1 cellular context compared by ENCODE assay signal in the genomic region with DNA sequence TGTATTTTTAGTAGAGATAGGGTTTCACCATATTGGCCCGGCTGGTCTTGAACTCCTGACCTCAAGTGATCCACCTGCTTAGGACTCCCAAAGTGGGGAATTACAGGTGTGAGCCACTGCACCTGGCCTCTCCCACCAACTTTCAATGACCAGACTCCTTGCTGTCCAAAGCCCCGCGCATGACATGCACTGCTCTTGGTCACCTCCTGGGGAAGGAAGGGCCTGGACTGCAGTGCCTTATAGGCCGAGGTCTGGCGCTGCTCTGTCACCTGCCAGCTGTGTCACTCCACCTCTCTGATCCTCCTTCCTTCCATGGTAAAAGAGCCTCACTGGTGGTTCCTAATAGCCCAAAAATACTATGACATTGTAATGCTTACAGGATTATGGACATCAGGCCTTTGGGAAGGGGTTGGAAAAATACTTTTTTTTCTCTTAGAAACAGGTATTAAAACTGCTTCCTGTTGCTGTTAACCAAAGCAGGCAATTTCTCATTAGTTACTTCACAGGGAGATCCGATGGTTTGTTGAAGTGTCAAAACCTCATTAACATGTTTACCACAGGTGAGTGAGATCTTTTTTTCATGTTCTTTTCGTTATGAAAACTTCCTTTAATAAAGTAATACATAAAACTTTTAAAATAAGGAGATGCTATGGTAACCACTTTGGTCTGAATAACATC.
TF ChIP-seq lines count a peak whose summit lies in the region.

No MANE protein-coding gene starts in this region.

TF ChIP-seq in SK-N-SH, 30 proteins besides CTCF, POLR2A, EP300 and RAD21 (continued from another document):
- TF ChIP-seq, protein P1, sequence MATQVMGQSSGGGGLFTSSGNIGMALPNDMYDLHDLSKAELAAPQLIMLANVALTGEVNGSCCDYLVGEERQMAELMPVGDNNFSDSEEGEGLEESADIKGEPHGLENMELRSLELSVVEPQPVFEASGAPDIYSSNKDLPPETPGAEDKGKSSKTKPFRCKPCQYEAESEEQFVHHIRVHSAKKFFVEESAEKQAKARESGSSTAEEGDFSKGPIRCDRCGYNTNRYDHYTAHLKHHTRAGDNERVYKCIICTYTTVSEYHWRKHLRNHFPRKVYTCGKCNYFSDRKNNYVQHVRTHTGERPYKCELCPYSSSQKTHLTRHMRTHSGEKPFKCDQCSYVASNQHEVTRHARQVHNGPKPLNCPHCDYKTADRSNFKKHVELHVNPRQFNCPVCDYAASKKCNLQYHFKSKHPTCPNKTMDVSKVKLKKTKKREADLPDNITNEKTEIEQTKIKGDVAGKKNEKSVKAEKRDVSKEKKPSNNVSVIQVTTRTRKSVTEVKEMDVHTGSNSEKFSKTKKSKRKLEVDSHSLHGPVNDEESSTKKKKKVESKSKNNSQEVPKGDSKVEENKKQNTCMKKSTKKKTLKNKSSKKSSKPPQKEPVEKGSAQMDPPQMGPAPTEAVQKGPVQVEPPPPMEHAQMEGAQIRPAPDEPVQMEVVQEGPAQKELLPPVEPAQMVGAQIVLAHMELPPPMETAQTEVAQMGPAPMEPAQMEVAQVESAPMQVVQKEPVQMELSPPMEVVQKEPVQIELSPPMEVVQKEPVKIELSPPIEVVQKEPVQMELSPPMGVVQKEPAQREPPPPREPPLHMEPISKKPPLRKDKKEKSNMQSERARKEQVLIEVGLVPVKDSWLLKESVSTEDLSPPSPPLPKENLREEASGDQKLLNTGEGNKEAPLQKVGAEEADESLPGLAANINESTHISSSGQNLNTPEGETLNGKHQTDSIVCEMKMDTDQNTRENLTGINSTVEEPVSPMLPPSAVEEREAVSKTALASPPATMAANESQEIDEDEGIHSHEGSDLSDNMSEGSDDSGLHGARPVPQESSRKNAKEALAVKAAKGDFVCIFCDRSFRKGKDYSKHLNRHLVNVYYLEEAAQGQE (IDR thresholded peaks at IDR 0.05; ENCODE audit: low read depth, low read length) = no peak
- TF ChIP-seq YY1 (IDR thresholded peaks at IDR 0.05; ENCODE audit: low read depth) (no peak), TAF1 (IDR thresholded peaks at IDR 0.05; ENCODE audit: borderline replicate concordance, low read depth, low read length) (no peak), TEAD4 (IDR thresholded peaks at IDR 0.05; ENCODE audit: borderline replicate concordance, insufficient read depth) (no peak), CHD2 (IDR thresholded peaks at IDR 0.05; ENCODE audit: low read length, partially characterized antibody) (no peak), ELF1 (IDR thresholded peaks at IDR 0.05) (no peak), MXI1 (IDR thresholded peaks at IDR 0.05; ENCODE audit: low read depth, low read length) (no peak)
